ENCODE assay signal across 9 cellular contexts in genomic region chr12:102483466-102483865, GRCh38. TPM values are rescaled to one million over a fixed set of nuclear protein-coding genes. Genes with fewer than 3 reads are reported as not detected.
A peak's percentile ranks its signal among the peaks of the same experiment; 100 is the strongest.
DNase-seq lines count a peak whose midpoint lies in the region; ATAC-seq and TF ChIP-seq lines count a peak whose summit lies in the region.
"Had no signal": no experiment of that assay in that cellular context is flagged by ENCODE, and none has a peak within 500 bp of the region (broad histone marks: within the 10 kb centered on the region; RNA-seq: fewer than 3 reads in every experiment).

No MANE protein-coding gene starts in this region.

- intact Hi-C loops in testis (cut with DNase I; ENCODE audit: low total_unique reads) (no loop called here), ovary (cut with DNase I) (loop anchor here in 3 of 4 donors (5.0 to 10.0 kb wide), 3 partner anchors 284 to 549 kb away; no protein-coding TSS in a partner anchor)

- H3K36me3 ChIP-seq in testis (ENCODE audit: low read depth, missing control alignments) (no peaks in the 10 kb centered on the region), ovary (no peaks in the 10 kb centered on the region)

- no peaks in the 10 kb centered on the region for H3K27me3 Mint-ChIP-seq in activated naive CD8-positive, alpha-beta T cell

- no peaks in the 10 kb centered on the region for H3K9me3 ChIP-seq in testis
- no peaks in the 10 kb centered on the region for H3K9me3 ChIP-seq in ovary

- 92 to 98% methylated on average over 2 of the region's 2 CpGs for WGBS in testis, 2 donors
- WGBS in ovary, 3 donors: 77 to 98% (median 97%) methylated on average over 2 of the region's 2 CpGs

- H3K4me3 ChIP-seq in testis (no peak overlapping the region), ovary (no peak overlapping the region)

- TF ChIP-seq CTCF in testis (IDR thresholded peaks at IDR 0.05): no peak
- no peak for TF ChIP-seq CTCF in ovary (IDR thresholded peaks at IDR 0.05)

- H3K27me3 ChIP-seq in testis (no peaks in the 10 kb centered on the region), ovary (no peaks in the 10 kb centered on the region)

- no peaks in the 10 kb centered on the region for H3K4me1 ChIP-seq in testis
- H3K4me1 ChIP-seq in ovary (ENCODE audit: insufficient read depth): no peaks in the 10 kb centered on the region

- TF ChIP-seq POLR2A in GM18505 (IDR thresholded peaks at IDR 0.05; ENCODE audit: borderline replicate concordance, extremely low read depth, insufficient read depth, insufficient read length): peak; percentile 40
- TF ChIP-seq POLR2A in testis (IDR thresholded peaks at IDR 0.05): no peak
- no peak for TF ChIP-seq POLR2A in ovary (IDR thresholded peaks at IDR 0.05)

- H3K4me3 Mint-ChIP-seq in activated naive CD8-positive, alpha-beta T cell: peak overlapping the region; percentile 72

- no peaks in the 10 kb centered on the region for H3K36me3 Mint-ChIP-seq in activated naive CD8-positive, alpha-beta T cell

- ATAC-seq in GM18505 (IDR thresholded peaks at IDR 0.05; ENCODE audit: unreplicated experiment): peak; percentile 58
- ATAC-seq in GM19452 (IDR thresholded peaks at IDR 0.05; ENCODE audit: unreplicated experiment): peak; percentile 54
- ATAC-seq in HG03066 (IDR thresholded peaks at IDR 0.05; ENCODE audit: low read depth, unreplicated experiment): peak; percentile 56

- no peak for DNase-seq in testis
- no peak for DNase-seq in ACHN
- DNase-seq in ovary: no peak
- no peak for DNase-seq in H4 (ENCODE audit: low spot score)
- DNase-seq: caudate nucleus had no signal

- peak overlapping the region; percentile 94 for H3K27ac Mint-ChIP-seq in activated naive CD8-positive, alpha-beta T cell

- H3K9me3 Mint-ChIP-seq in activated naive CD8-positive, alpha-beta T cell (ENCODE audit: low read depth): no peaks in the 10 kb centered on the region

- peaks cover 27% of the 10 kb centered on the region for H3K4me1 Mint-ChIP-seq in activated naive CD8-positive, alpha-beta T cell (ENCODE audit: low read depth)

- TF ChIP-seq EP300 in ovary (IDR thresholded peaks at IDR 0.05): no peak

- H3K27ac ChIP-seq in testis (no peak overlapping the region), ovary (no peak overlapping the region)

- in situ Hi-C loops in ACHN (cut with HindIII; ENCODE audit: low pct_ligation_motif_present, low pct_unique_long_range_greater_than_20kb, low sequenced_read_pairs): no loop called here

RNA-seq across cellular contexts. Expression of gene IGF1, which starts 3.1 kb away (rescaled TPM):
- total RNA-seq in testis (10 to 100 TPM; 16.9 to 50.9 TPM), ovary (10 to 100 TPM in 2 of 7 donors, 1 to 10 TPM in 5; 1.4 to 44.4 (median 9.3) TPM)
- polyA plus RNA-seq in testis (ENCODE audit: insufficient read depth, low read depth, low replicate concordance) (16.2 TPM), ovary (10 to 100 TPM in 1 of 2 donors, 1 to 10 TPM in 1; 6.8 to 21.7 TPM)
- total RNA-seq in H4 (2014; rRNA removed; shearing (Covaris generic)): 0.17 and 0.25 TPM in 2 replicates
